In genomic region chr6:16817594-16817993, GRCh38 we compare ENCODE assay signal across 10 cellular contexts.
"Had no signal": no experiment of that assay in that cellular context is flagged by ENCODE, and none has a peak within 500 bp of the region (broad histone marks: within the 10 kb centered on the region; RNA-seq: fewer than 3 reads in every experiment).

No MANE protein-coding gene starts in this region.

- ATAC-seq: HCT116 had no signal

- H3K4me1 ChIP-seq: HAP-1 had no signal

- H3K36me3 Mint-ChIP-seq: IgD-negative memory B cell had no signal

- FAIRE-seq: H54, HTR-8/SVneo had no signal

- H3K4me3 ChIP-seq: HAP-1 had no signal

- DNase-seq: GOT3, HFFc6, Karpas-422, KBM-7 had no signal

- H3K9ac ChIP-seq: KMS-11 had no signal

- H3K9me3 ChIP-seq: HAP-1 had no signal

- H3K36me3 ChIP-seq: HAP-1 had no signal

- H3K27ac Mint-ChIP-seq: HFFc6, IgD-negative memory B cell had no signal

- H3K27ac ChIP-seq: KMS-11 had no signal

- H3K4me2 ChIP-seq: KMS-11 had no signal

- H3K4me1 Mint-ChIP-seq: IgD-negative memory B cell had no signal

- H3K4me3 Mint-ChIP-seq: HFFc6, IgD-negative memory B cell had no signal
